Comparison of ENCODE assay signal across 25 cellular contexts in genomic region chr7:155878250-155878649, GRCh38.
DNase-seq lines count a peak whose midpoint lies in the region; ATAC-seq and TF ChIP-seq lines count a peak whose summit lies in the region.
"Had no signal": no experiment of that assay in that cellular context is flagged by ENCODE, and none has a peak within 500 bp of the region (broad histone marks: within the 10 kb centered on the region; RNA-seq: fewer than 3 reads in every experiment).

No MANE protein-coding gene starts in this region.

- H3K4me3 ChIP-seq in colonic mucosa (no peak overlapping the region), upper lobe of right lung (no peak overlapping the region)
- H3K4me3 ChIP-seq: K562, PC-9, SJCRH30 had no signal

- H3K27ac ChIP-seq in colonic mucosa (no peak overlapping the region), upper lobe of right lung (no peak overlapping the region)
- H3K27ac ChIP-seq: PC-9, SJCRH30 had no signal

- H3K4me1 ChIP-seq in colonic mucosa (no peaks in the 10 kb centered on the region), upper lobe of right lung (no peaks in the 10 kb centered on the region)
- H3K4me1 ChIP-seq: BE2C, SJCRH30 had no signal

- peak; percentile 38 for ATAC-seq in upper lobe of right lung
- ATAC-seq: K562, Right ventricle myocardium inferior had no signal

- intact Hi-C loops in colonic mucosa (cut with DNase I), result no loop called here
- intact Hi-C loops in upper lobe of right lung (cut with DNase I), result no loop called here

- DNase-seq in activated CD8-positive, alpha-beta memory T cell treated with anti-CD3 and anti-CD28 coated beads for 24 hours, result peak; percentile 33
- DNase-seq in activated CD8-positive, alpha-beta memory T cell treated with anti-CD3 and anti-CD28 coated beads, Interleukin-2, amount 50 U/mL, for 4 hours, result no peak
- peak; percentile 5 for DNase-seq in colonic mucosa
- DNase-seq in mesenteric fat pad (ENCODE audit: low spot score), result peak; percentile 83
- no peak for DNase-seq in upper lobe of right lung
- DNase-seq in NCI-H1105 treated with DMSO at 0.1 percent for 48 hours (lab: John Stamatoyannopoulos, UW), result no peak
- no peak for DNase-seq in stimulated activated CD4-positive, alpha-beta T cell treated with anti-CD3 and anti-CD28 coated beads, Interleukin-2, amount 100 ng/mL, for 48 hours
- no peak for DNase-seq in DMS 273 treated with DMSO at 0.1 percent for 48 hours (lab: John Stamatoyannopoulos, UW)
- DNase-seq: 8988T, ACHN, BE2C, Calu3, DMS153, DND-41, Kasumi-1, NCI-H1092 treated with DMSO at 0.1 percent for 48 hours, NCI-H1436 treated with DMSO at 0.1 percent for 48 hours, NCI-H187 treated with DMSO at 0.1 percent for 48 hours, NCI-H2171 treated with DMSO at 0.1 percent for 48 hours, NCI-H345, NCI-H524, PC-9, SJCRH30 had no signal

- H3K9me3 ChIP-seq in colonic mucosa (no peaks in the 10 kb centered on the region), upper lobe of right lung (no peaks in the 10 kb centered on the region)
- H3K9me3 ChIP-seq: BE2C, SJCRH30 had no signal

- H3K27me3 ChIP-seq in colonic mucosa, result no peaks in the 10 kb centered on the region
- H3K27me3 ChIP-seq in upper lobe of right lung, result no peaks in the 10 kb centered on the region

- H3K36me3 ChIP-seq in colonic mucosa, result no peaks in the 10 kb centered on the region
- H3K36me3 ChIP-seq in upper lobe of right lung, result no peaks in the 10 kb centered on the region
- H3K36me3 ChIP-seq: BE2C, SJCRH30 had no signal

- TF ChIP-seq CTCF in colonic mucosa (IDR thresholded peaks at IDR 0.05), result no peak
- TF ChIP-seq CTCF in upper lobe of right lung (IDR thresholded peaks at IDR 0.05), result no peak

- H3K9ac ChIP-seq in colonic mucosa (ENCODE audit: low read depth in 2 of 2, low read length in 2 of 2), result no peak overlapping the region

Comparison
In these comparisons a context has a peak if more than half of its experiments do, and no peak if none do; other contexts are left out.
1. DNase-seq: peak in activated CD8-positive, alpha-beta memory T cell treated with anti-CD3 and anti-CD28 coated beads for 24 hours (single experiment), colonic mucosa (single experiment) and mesenteric fat pad (single experiment); none in activated CD8-positive, alpha-beta memory T cell treated with anti-CD3 and anti-CD28 coated beads, Interleukin-2, amount 50 U/mL, for 4 hours (single experiment), upper lobe of right lung (single experiment), NCI-H1105 treated with DMSO at 0.1 percent for 48 hours (single experiment), stimulated activated CD4-positive, alpha-beta T cell treated with anti-CD3 and anti-CD28 coated beads, Interleukin-2, amount 100 ng/mL, for 48 hours (0 of 2) and DMS 273 treated with DMSO at 0.1 percent for 48 hours (single experiment).